Comparison of ENCODE assay signal across 18 cellular contexts in genomic region chr15:68367992-68368391, GRCh38.
A peak's percentile ranks its signal among the peaks of the same experiment; 100 is the strongest.
DNase-seq lines count a peak whose midpoint lies in the region; ATAC-seq and TF ChIP-seq lines count a peak whose summit lies in the region.
"Had no signal": no experiment of that assay in that cellular context is flagged by ENCODE, and none has a peak within 500 bp of the region (broad histone marks: within the 10 kb centered on the region; RNA-seq: fewer than 3 reads in every experiment).

No MANE protein-coding gene starts in this region.

- intact Hi-C loops in heart left ventricle (cut with DNase I) (loop anchor here in 3 of 10 donors (2.0 to 10.0 kb wide), 3 partner anchors 33 to 56 kb away; no protein-coding TSS in a partner anchor), Right ventricle myocardium inferior (cut with DNase I) (no loop called here), tibial artery (cut with DNase I; ENCODE audit: low total_unique reads) (loop anchor here (5.0 kb wide), 1 partner anchor 61 kb away; no protein-coding TSS in a partner anchor)

- ATAC-seq in heart left ventricle (no peak), Right ventricle myocardium inferior (no peak), GM21515 (IDR thresholded peaks at IDR 0.05; ENCODE audit: unreplicated experiment) (no peak), GM19328 (IDR thresholded peaks at IDR 0.05; ENCODE audit: unreplicated experiment) (no peak)

- peaks cover 3% of the 10 kb centered on the region for H3K79me2 ChIP-seq in osteoblast (ENCODE audit: insufficient read depth, low read length)

- no peak overlapping the region for H3K4me2 ChIP-seq in osteoblast (ENCODE audit: insufficient read depth, low read length)

- TF ChIP-seq CTCF in heart left ventricle (IDR thresholded peaks at IDR 0.05) (no peak), coronary artery (IDR thresholded peaks at IDR 0.05) (no peak), osteoblast (IDR thresholded peaks at IDR 0.05; ENCODE audit: extremely low read depth, low read depth, low read length) (no peak), tibial artery (IDR thresholded peaks at IDR 0.05) (no peak)

- peak in 2 of 5 donors; percentile 36 to 41 for DNase-seq in heart left ventricle
- DNase-seq in Right ventricle myocardium inferior (ENCODE audit: missing footprints): no peak
- DNase-seq in coronary artery (ENCODE audit: low spot score): no peak
- DNase-seq in osteoblast (ENCODE audit: insufficient read length, low spot score, missing footprints): peak; percentile 81
- DNase-seq in tibial artery: no peak
- DNase-seq in hepatic stellate cell (ENCODE audit: low spot score): no peak
- DNase-seq: AML-193; DMS79 treated with DMSO at 0.1 percent for 48 hours; KBM-7; NCI-H1105 treated with DMSO at 0.1 percent for 48 hours; NCI-H1694; NCI-H510A; NCI-H748 treated with DMSO at 0.1 percent for 48 hours; NK-92 treated with Interleukin-12 subunit alpha and Interleukin-12 subunit beta, amount 100 ng/mL, for 24 hours; Peyer's patch had no signal

- no peaks in the 10 kb centered on the region for H3K36me3 ChIP-seq in heart left ventricle
- peaks cover 78% of the 10 kb centered on the region for H3K36me3 ChIP-seq in osteoblast (ENCODE audit: insufficient read depth, low read length)
- H3K36me3 ChIP-seq in tibial artery: peaks cover 0 to 3% (median 0%) of the 10 kb centered on the region in 3 donors
- H3K36me3 ChIP-seq: Peyer's patch had no signal

- H3K27ac ChIP-seq in heart left ventricle (peak overlapping the region in 11 of 12 donors; percentile 43 to 65 (median 54)), coronary artery (peak overlapping the region; percentile 90 to 93), osteoblast (ENCODE audit: low read depth, low read length) (peak overlapping the region; percentile 60), tibial artery (peak overlapping the region; percentile 82 to 90)
- H3K27ac ChIP-seq: 22Rv1, Peyer's patch had no signal

- no peak for TF ChIP-seq POLR2A in heart left ventricle (IDR thresholded peaks at IDR 0.05)

- H3K27me3 ChIP-seq in heart left ventricle (no peaks in the 10 kb centered on the region), osteoblast (ENCODE audit: insufficient read depth, low read length) (no peaks in the 10 kb centered on the region), tibial artery (no peaks in the 10 kb centered on the region)
- H3K27me3 ChIP-seq: Peyer's patch had no signal

- peaks cover 25% of the 10 kb centered on the region for H4K20me1 ChIP-seq in osteoblast (ENCODE audit: insufficient read depth, low read length)

- no peaks in the 10 kb centered on the region for H3K9me3 ChIP-seq in heart left ventricle
- H3K9me3 ChIP-seq in osteoblast (ENCODE audit: low read depth, low read length): no peaks in the 10 kb centered on the region
- no peaks in the 10 kb centered on the region for H3K9me3 ChIP-seq in tibial artery
- H3K9me3 ChIP-seq: Peyer's patch had no signal

- H2AFZ ChIP-seq in osteoblast (ENCODE audit: low read length): no peak overlapping the region

- peaks cover 24 to 79% (median 56%) of the 10 kb centered on the region in 12 donors for H3K4me1 ChIP-seq in heart left ventricle
- H3K4me1 ChIP-seq in osteoblast (ENCODE audit: insufficient read depth, low read length): peaks cover 56% of the 10 kb centered on the region
- peaks cover 0 to 96% (median 66%) of the 10 kb centered on the region in 4 donors for H3K4me1 ChIP-seq in tibial artery
- H3K4me1 ChIP-seq: Peyer's patch had no signal

- WGBS in heart left ventricle, 4 donors: 53 to 65% (median 59%) methylated on average over 2 to 5 of the region's 5 CpGs

- H3K4me3 ChIP-seq in heart left ventricle (no peak overlapping the region), coronary artery (no peak overlapping the region), osteoblast (ENCODE audit: insufficient read depth, low read length) (no peak overlapping the region), tibial artery (no peak overlapping the region)
- H3K4me3 ChIP-seq: Peyer's patch had no signal
